8 cellular contexts compared by ENCODE assay signal in the genomic region with DNA sequence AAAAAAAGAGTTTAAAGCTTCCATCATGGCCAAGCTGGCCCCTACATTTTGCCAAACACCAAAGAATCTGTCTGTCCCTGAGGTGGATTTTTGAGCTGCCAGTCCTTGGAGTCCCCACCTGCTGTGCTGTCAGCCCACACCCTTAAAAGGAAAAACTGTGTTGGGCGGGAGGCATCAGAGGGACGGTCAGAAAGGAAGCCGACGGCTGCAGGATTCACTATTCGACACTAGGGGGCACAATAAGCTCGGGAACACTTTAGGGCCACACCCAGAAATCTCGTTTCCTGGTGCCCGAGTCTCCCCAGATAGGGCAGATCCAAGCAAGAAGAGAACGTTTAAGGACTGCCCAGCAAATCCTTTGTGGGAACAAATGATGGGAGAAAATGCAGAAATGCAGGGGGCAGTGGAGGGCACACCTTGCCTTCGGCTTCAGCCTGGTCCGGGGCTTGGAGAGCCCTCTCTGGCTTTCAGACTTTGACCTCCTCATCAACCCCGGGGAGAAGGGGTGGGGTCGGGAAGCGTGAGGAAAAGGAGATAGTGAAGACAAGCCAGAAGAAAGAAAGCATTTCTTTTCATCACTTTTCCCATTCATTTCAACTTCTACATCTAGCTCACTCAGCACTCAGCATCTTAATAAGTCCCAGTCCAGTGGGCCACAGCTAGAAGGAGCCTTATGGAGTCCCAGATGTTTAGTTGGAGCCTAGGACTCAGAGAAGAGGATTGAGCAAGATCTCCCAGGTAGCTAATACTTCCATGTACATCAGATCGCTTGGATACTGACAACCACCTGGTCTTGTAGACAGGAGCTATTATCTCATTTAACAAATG. TPM values are rescaled to one million over a fixed set of nuclear protein-coding genes. Genes with fewer than 3 reads are reported as not detected.
DNase-seq lines count a peak whose midpoint lies in the region; ATAC-seq and TF ChIP-seq lines count a peak whose summit lies in the region.

No MANE protein-coding gene starts in this region.

- no peaks in the 10 kb centered on the region for H3K36me3 ChIP-seq in A673 (ENCODE audit: insufficient read depth, low read length, poor library complexity, severe bottlenecking)

- peak overlapping the region; percentile 19 for H3K27ac ChIP-seq in A673 (ENCODE audit: low read depth, low read length, poor library complexity, severe bottlenecking)

- peaks cover 27% of the 10 kb centered on the region for H3K4me1 ChIP-seq in A673 (ENCODE audit: insufficient read depth, low read length, poor library complexity, severe bottlenecking)

- peak overlapping the region; percentile 88 for H3K27ac Mint-ChIP-seq in chondrocyte (ENCODE audit: unreplicated experiment)

- TF ChIP-seq CTCF in A673 (conservative IDR thresholded peaks at IDR 0.05; ENCODE audit: low read depth, low read length) (peak; percentile 96), chondrocyte (IDR thresholded peaks at IDR 0.05) (peak; percentile 95)

- peaks cover 74% of the 10 kb centered on the region for H3K4me1 Mint-ChIP-seq in chondrocyte (ENCODE audit: low read depth)

- intact Hi-C loops in A673 (cut with micrococcal nuclease; ENCODE audit: unreplicated experiment) = loop anchor here (1.0 to 5.0 kb wide), 4 partner anchors 75 to 411 kb away; a partner anchor contains a TSS

- peak overlapping the region; percentile 45 for H3K4me3 ChIP-seq in A673 (ENCODE audit: low read depth, low read length, poor library complexity, severe bottlenecking)

- peak overlapping the region; percentile 78 for H3K4me3 Mint-ChIP-seq in chondrocyte (ENCODE audit: unreplicated experiment)

- ATAC-seq in GM18867 (IDR thresholded peaks at IDR 0.05; ENCODE audit: unreplicated experiment) (peak; percentile 70), HG03354 (IDR thresholded peaks at IDR 0.05; ENCODE audit: poor library complexity, severe bottlenecking, unreplicated experiment) (peak; percentile 74)

- no TSS peak for BruUV-seq in A673 (replicated peaks; lab: Mats Ljungman, UMichigan)

- H3K27me3 Mint-ChIP-seq in chondrocyte (ENCODE audit: low read depth) = no peaks in the 10 kb centered on the region

- no peaks in the 10 kb centered on the region for H3K36me3 Mint-ChIP-seq in chondrocyte (ENCODE audit: low read depth)

- DNase-seq in A673 (ENCODE audit: low spot score) = peak; percentile 96
- peak; percentile 84 for DNase-seq in NCI-H446 treated with DMSO at 0.1 percent for 48 hours (lab: John Stamatoyannopoulos, UW)
- DNase-seq in activated CD4-positive, CD25-positive, alpha-beta regulatory T cell treated with anti-CD3 and anti-CD28 coated beads, Interleukin-2, amount 50 U/mL, for 72 hours = peak; percentile 81
- DNase-seq in chondrocyte (ENCODE audit: low spot score) = no peak
- peak; percentile 91 for DNase-seq in kidney glomerular epithelial cell (lab: John Stamatoyannopoulos, UW)
- peak; percentile 64 to 76 for DNase-seq in stimulated activated CD4-positive, alpha-beta T cell treated with anti-CD3 and anti-CD28 coated beads, Interleukin-15, amount 100 ng/mL, for 48 hours (ENCODE audit: low read depth in 2 of 2)

- H3K9me3 ChIP-seq in A673 (ENCODE audit: low read depth, low read length, poor library complexity, severe bottlenecking) = no peaks in the 10 kb centered on the region

- POLR2A ChIA-PET in A673 (lab: Charles Lee; ENCODE audit: low non-redundant PET) = interaction anchor here (0.7 kb wide), 1 partner anchor 318 kb away, joined by 8 read pairs; no protein-coding TSS in a partner anchor

- H3K9me3 Mint-ChIP-seq in chondrocyte (ENCODE audit: low read depth) = no peaks in the 10 kb centered on the region

- CTCF ChIA-PET in A673 (lab: Charles Lee) = interaction anchor here (0.5 to 1.9 kb wide), 11 partner anchors 22 to 414 kb away, joined by 3 to 15 read pairs (median 4); a partner anchor contains a TSS

- H3K27me3 ChIP-seq in A673 (replicated peaks; ENCODE audit: insufficient read depth, low read depth, low read length, poor library complexity) = no peaks in the 10 kb centered on the region

RNA-seq across cellular contexts. Expression of a gene that starts 5.0 kb away (rescaled TPM):
- total RNA-seq in A673 (2021) (28.1 and 32.7 TPM in 2 replicates), chondrocyte (52.2 to 58.7 TPM (median 52.4 TPM) in 3 replicates)
